In the genomic region with DNA sequence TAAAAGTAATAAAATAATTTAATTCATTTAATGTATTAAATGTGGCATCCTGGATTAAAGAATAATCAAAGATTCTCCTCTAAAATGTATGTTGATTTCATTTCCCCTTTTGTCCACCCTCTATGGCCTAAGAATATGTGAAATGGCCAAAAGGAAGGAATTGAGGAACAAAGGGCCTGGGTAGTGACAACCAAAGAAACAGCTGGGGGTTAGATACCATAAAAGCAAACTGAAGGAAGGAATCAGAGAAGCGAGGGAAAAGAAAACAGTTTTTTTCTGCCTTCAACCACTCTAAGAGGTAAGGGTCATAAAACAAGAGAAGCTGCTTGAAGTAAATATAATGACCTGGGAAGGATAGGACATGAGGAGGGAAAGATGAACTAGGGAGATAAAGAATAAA, we compare ENCODE assay signal across 2 cellular contexts.
TF ChIP-seq lines count a peak whose summit lies in the region.

No MANE protein-coding gene starts in this region.

TF ChIP-seq in GM23338, 12 proteins besides CTCF, POLR2A, EP300 and RAD21:
- TF ChIP-seq, protein P1, sequence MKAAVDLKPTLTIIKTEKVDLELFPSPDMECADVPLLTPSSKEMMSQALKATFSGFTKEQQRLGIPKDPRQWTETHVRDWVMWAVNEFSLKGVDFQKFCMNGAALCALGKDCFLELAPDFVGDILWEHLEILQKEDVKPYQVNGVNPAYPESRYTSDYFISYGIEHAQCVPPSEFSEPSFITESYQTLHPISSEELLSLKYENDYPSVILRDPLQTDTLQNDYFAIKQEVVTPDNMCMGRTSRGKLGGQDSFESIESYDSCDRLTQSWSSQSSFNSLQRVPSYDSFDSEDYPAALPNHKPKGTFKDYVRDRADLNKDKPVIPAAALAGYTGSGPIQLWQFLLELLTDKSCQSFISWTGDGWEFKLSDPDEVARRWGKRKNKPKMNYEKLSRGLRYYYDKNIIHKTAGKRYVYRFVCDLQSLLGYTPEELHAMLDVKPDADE (IDR thresholded peaks at IDR 0.05), result no peak
- TF ChIP-seq POLR2AphosphoS5 (IDR thresholded peaks at IDR 0.05; ENCODE audit: low read depth), result no peak
- no peak for TF ChIP-seq EZH2phosphoT487 (IDR thresholded peaks at IDR 0.05; ENCODE audit: unreplicated experiment)
- TF ChIP-seq, protein P2, sequence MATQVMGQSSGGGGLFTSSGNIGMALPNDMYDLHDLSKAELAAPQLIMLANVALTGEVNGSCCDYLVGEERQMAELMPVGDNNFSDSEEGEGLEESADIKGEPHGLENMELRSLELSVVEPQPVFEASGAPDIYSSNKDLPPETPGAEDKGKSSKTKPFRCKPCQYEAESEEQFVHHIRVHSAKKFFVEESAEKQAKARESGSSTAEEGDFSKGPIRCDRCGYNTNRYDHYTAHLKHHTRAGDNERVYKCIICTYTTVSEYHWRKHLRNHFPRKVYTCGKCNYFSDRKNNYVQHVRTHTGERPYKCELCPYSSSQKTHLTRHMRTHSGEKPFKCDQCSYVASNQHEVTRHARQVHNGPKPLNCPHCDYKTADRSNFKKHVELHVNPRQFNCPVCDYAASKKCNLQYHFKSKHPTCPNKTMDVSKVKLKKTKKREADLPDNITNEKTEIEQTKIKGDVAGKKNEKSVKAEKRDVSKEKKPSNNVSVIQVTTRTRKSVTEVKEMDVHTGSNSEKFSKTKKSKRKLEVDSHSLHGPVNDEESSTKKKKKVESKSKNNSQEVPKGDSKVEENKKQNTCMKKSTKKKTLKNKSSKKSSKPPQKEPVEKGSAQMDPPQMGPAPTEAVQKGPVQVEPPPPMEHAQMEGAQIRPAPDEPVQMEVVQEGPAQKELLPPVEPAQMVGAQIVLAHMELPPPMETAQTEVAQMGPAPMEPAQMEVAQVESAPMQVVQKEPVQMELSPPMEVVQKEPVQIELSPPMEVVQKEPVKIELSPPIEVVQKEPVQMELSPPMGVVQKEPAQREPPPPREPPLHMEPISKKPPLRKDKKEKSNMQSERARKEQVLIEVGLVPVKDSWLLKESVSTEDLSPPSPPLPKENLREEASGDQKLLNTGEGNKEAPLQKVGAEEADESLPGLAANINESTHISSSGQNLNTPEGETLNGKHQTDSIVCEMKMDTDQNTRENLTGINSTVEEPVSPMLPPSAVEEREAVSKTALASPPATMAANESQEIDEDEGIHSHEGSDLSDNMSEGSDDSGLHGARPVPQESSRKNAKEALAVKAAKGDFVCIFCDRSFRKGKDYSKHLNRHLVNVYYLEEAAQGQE (IDR thresholded peaks at IDR 0.05; ENCODE audit: unreplicated experiment), result no peak
- TF ChIP-seq STAT1 (IDR thresholded peaks at IDR 0.05; ENCODE audit: unreplicated experiment), result no peak
- TF ChIP-seq NANOG (IDR thresholded peaks at IDR 0.05; ENCODE audit: borderline replicate concordance), result no peak
- no peak for TF ChIP-seq ZNF114 (CRISPR knock-in tag; IDR thresholded peaks at IDR 0.05)
- TF ChIP-seq, protein P3, sequence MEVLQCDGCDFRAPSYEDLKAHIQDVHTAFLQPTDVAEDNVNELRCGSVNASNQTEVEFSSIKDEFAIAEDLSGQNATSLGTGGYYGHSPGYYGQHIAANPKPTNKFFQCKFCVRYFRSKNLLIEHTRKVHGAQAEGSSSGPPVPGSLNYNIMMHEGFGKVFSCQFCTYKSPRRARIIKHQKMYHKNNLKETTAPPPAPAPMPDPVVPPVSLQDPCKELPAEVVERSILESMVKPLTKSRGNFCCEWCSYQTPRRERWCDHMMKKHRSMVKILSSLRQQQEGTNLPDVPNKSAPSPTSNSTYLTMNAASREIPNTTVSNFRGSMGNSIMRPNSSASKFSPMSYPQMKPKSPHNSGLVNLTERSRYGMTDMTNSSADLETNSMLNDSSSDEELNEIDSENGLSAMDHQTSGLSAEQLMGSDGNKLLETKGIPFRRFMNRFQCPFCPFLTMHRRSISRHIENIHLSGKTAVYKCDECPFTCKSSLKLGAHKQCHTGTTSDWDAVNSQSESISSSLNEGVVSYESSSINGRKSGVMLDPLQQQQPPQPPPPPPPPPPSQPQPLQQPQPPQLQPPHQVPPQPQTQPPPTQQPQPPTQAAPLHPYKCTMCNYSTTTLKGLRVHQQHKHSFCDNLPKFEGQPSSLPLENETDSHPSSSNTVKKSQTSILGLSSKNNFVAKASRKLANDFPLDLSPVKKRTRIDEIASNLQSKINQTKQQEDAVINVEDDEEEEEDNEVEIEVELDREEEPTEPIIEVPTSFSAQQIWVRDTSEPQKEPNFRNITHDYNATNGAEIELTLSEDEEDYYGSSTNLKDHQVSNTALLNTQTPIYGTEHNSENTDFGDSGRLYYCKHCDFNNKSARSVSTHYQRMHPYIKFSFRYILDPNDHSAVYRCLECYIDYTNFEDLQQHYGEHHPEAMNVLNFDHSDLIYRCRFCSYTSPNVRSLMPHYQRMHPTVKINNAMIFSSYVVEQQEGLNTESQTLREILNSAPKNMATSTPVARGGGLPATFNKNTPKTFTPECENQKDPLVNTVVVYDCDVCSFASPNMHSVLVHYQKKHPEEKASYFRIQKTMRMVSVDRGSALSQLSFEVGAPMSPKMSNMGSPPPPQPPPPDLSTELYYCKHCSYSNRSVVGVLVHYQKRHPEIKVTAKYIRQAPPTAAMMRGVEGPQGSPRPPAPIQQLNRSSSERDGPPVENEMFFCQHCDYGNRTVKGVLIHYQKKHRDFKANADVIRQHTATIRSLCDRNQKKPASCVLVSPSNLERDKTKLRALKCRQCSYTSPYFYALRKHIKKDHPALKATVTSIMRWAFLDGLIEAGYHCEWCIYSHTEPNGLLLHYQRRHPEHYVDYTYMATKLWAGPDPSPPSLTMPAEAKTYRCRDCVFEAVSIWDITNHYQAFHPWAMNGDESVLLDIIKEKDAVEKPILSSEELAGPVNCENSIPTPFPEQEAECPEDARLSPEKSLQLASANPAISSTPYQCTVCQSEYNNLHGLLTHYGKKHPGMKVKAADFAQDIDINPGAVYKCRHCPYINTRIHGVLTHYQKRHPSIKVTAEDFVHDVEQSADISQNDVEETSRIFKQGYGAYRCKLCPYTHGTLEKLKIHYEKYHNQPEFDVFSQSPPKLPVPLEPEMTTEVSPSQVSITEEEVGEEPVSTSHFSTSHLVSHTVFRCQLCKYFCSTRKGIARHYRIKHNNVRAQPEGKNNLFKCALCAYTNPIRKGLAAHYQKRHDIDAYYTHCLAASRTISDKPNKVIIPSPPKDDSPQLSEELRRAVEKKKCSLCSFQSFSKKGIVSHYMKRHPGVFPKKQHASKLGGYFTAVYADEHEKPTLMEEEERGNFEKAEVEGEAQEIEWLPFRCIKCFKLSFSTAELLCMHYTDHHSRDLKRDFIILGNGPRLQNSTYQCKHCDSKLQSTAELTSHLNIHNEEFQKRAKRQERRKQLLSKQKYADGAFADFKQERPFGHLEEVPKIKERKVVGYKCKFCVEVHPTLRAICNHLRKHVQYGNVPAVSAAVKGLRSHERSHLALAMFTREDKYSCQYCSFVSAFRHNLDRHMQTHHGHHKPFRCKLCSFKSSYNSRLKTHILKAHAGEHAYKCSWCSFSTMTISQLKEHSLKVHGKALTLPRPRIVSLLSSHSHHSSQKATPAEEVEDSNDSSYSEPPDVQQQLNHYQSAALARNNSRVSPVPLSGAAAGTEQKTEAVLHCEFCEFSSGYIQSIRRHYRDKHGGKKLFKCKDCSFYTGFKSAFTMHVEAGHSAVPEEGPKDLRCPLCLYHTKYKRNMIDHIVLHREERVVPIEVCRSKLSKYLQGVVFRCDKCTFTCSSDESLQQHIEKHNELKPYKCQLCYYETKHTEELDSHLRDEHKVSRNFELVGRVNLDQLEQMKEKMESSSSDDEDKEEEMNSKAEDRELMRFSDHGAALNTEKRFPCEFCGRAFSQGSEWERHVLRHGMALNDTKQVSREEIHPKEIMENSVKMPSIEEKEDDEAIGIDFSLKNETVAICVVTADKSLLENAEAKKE (CRISPR knock-in tag; IDR thresholded peaks at IDR 0.05), result peak; percentile 30; the same call in 1 of the 2 replicates

TF ChIP-seq in H1, 55 proteins besides CTCF, POLR2A, EP300 and RAD21 (continues in another document):
- TF ChIP-seq, protein P4, sequence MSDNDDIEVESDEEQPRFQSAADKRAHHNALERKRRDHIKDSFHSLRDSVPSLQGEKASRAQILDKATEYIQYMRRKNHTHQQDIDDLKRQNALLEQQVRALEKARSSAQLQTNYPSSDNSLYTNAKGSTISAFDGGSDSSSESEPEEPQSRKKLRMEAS (IDR thresholded peaks at IDR 0.05), result no peak
- TF ChIP-seq CTBP2 (IDR thresholded peaks at IDR 0.05; ENCODE audit: borderline replicate concordance, insufficient read depth, insufficient read length, low read length), result no peak
- no peak for TF ChIP-seq HDAC2 (IDR thresholded peaks at IDR 0.05; ENCODE audit: borderline replicate concordance in 1 of 2, low read depth in 2 of 2, low read length in 2 of 2)
- no peak for TF ChIP-seq ZNF274 (IDR thresholded peaks at IDR 0.05; ENCODE audit: borderline replicate concordance, extremely low read depth, low read length)
- TF ChIP-seq PHF8 (conservative IDR thresholded peaks at IDR 0.05; ENCODE audit: low read depth, low read length), result no peak
- TF ChIP-seq CREB1 (IDR thresholded peaks at IDR 0.05), result no peak
- no peak for TF ChIP-seq RNF2 (IDR thresholded peaks at IDR 0.05; ENCODE audit: borderline replicate concordance, low read depth, low read length, missing control alignments, poor library complexity, severe bottlenecking)
- no peak for TF ChIP-seq SUZ12 (IDR thresholded peaks at IDR 0.05; ENCODE audit: low read length)
- no peak for TF ChIP-seq ATF2 (IDR thresholded peaks at IDR 0.05; ENCODE audit: low read length)
- TF ChIP-seq SIN3A (conservative IDR thresholded peaks at IDR 0.05 in 1 of 2, IDR thresholded peaks at IDR 0.05 in 1 of 2; ENCODE audit: low read depth in 1 of 2, low read length in 2 of 2), result no peak
- no peak for TF ChIP-seq BACH1 (IDR thresholded peaks at IDR 0.05; ENCODE audit: low read length)
- TF ChIP-seq CHD7 (IDR thresholded peaks at IDR 0.05; ENCODE audit: insufficient replicate concordance, low read length), result no peak
- no peak for TF ChIP-seq SAP30 (IDR thresholded peaks at IDR 0.05; ENCODE audit: insufficient read depth, insufficient replicate concordance, low read length)
- TF ChIP-seq ASH2L (IDR thresholded peaks at IDR 0.05; ENCODE audit: low read length), result no peak
- TF ChIP-seq CBX8 (IDR thresholded peaks at IDR 0.05; ENCODE audit: borderline replicate concordance, low read depth, low read length), result no peak
